Comparison of ENCODE assay signal across 9 cellular contexts in the genomic region with DNA sequence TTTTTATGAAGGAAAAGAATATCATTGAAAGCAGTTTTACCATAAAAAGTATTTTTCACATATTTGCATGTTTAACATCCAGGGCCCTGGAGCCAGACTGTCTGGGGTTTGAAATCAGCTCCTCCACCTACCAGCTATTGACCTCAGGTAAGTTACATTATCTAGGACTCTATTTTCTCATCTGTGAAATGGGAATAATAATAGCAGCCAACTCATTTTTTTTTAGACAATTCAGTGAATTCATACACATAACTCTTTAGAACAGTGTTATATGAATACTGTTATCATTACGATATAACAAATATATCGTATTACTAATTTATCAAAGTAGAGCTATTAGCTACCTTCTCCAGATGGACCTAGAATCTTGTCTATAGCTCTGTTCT. TPM values are rescaled to one million over a fixed set of nuclear protein-coding genes. Genes with fewer than 3 reads are reported as not detected.
"Had no signal": no experiment of that assay in that cellular context is flagged by ENCODE, and none has a peak within 500 bp of the region (broad histone marks: within the 10 kb centered on the region; RNA-seq: fewer than 3 reads in every experiment).

No MANE protein-coding gene starts in this region.

- ATAC-seq: GM23338 had no signal

- H3K4me3 ChIP-seq: GM23338 had no signal

- H2AFZ ChIP-seq: GM23338 had no signal

- H3K27ac ChIP-seq: HL-60 had no signal

- DNase-seq: H9, HCEC 1CT, KG1 had no signal

- H3K4me2 ChIP-seq: GM23338 had no signal

- FAIRE-seq: H1, H54 had no signal

RNA-seq across cellular contexts. Expression of a gene that starts 21.3 kb away (rescaled TPM):
- total RNA-seq: GM23338, H1, H9, HT1080 had no signal
- polyA plus RNA-seq: GM23338, H1, IgD-negative memory B cell had no signal
